In genomic region chr22:46815896-46816721, GRCh38 we compare ENCODE assay signal across 1 cellular context.
TF ChIP-seq lines count a peak whose summit lies in the region.

No MANE protein-coding gene starts in this region.

TF ChIP-seq in HepG2, 621 proteins besides CTCF, POLR2A, EP300 and RAD21 (continued from another document):
- no peak for TF ChIP-seq ZSCAN21 (CRISPR knock-in tag; IDR thresholded peaks at IDR 0.05; ENCODE audit: borderline replicate concordance)
- TF ChIP-seq ZNF687 (CRISPR knock-in tag; IDR thresholded peaks at IDR 0.05), result peak; percentile 82
- TF ChIP-seq BRCA1 (CRISPR knock-in tag; IDR thresholded peaks at IDR 0.05), result no peak
- TF ChIP-seq SKI (IDR thresholded peaks at IDR 0.05; ENCODE audit: partially characterized antibody), result no peak
- TF ChIP-seq, protein P1, sequence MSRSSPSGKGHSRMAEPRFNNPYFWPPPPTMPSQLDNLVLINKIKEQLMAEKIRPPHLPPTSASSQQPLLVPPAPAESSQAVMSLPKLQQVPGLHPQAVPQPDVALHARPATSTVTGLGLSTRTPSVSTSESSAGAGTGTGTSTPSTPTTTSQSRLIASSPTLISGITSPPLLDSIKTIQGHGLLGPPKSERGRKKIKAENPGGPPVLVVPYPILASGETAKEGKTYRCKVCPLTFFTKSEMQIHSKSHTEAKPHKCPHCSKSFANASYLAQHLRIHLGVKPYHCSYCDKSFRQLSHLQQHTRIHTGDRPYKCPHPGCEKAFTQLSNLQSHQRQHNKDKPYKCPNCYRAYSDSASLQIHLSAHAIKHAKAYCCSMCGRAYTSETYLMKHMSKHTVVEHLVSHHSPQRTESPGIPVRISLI (CRISPR knock-in tag; IDR thresholded peaks at IDR 0.05; ENCODE audit: borderline replicate concordance), result peak; percentile 60; the same call in 1 of the 2 replicates
- TF ChIP-seq, protein P2, sequence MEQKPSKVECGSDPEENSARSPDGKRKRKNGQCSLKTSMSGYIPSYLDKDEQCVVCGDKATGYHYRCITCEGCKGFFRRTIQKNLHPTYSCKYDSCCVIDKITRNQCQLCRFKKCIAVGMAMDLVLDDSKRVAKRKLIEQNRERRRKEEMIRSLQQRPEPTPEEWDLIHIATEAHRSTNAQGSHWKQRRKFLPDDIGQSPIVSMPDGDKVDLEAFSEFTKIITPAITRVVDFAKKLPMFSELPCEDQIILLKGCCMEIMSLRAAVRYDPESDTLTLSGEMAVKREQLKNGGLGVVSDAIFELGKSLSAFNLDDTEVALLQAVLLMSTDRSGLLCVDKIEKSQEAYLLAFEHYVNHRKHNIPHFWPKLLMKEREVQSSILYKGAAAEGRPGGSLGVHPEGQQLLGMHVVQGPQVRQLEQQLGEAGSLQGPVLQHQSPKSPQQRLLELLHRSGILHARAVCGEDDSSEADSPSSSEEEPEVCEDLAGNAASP (CRISPR knock-in tag; IDR thresholded peaks at IDR 0.05; ENCODE audit: borderline replicate concordance), result no peak
- TF ChIP-seq, protein P3, sequence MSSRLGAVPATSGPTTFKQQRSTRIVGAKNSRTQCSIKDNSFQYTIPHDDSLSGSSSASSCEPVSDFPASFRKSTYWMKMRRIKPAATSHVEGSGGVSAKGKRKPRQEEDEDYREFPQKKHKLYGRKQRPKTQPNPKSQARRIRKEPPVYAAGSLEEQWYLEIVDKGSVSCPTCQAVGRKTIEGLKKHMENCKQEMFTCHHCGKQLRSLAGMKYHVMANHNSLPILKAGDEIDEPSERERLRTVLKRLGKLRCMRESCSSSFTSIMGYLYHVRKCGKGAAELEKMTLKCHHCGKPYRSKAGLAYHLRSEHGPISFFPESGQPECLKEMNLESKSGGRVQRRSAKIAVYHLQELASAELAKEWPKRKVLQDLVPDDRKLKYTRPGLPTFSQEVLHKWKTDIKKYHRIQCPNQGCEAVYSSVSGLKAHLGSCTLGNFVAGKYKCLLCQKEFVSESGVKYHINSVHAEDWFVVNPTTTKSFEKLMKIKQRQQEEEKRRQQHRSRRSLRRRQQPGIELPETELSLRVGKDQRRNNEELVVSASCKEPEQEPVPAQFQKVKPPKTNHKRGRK (CRISPR knock-in tag; IDR thresholded peaks at IDR 0.05), result no peak
- no peak for TF ChIP-seq SALL1 (CRISPR knock-in tag; IDR thresholded peaks at IDR 0.05)
- TF ChIP-seq, protein P4, sequence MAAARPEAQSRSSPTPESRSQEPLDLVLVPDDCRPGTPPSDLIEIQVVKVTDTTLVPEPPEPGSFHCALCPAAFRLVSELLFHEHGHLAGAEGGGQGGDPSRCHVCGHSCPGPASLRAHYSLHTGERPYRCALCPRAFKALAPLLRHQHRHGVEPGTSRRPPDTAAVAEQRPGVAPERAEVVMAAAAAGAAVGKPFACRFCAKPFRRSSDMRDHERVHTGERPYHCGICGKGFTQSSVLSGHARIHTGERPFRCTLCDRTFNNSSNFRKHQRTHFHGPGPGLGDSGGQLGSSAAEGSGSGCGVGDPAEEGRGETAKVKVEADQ (CRISPR knock-in tag; IDR thresholded peaks at IDR 0.05; ENCODE audit: borderline replicate concordance), result no peak
- 0 out of 2 replicates have a peak, but pooled peaks have one; percentile 60 for TF ChIP-seq MZF1 (CRISPR knock-in tag; IDR thresholded peaks at IDR 0.05; ENCODE audit: borderline replicate concordance)
- TF ChIP-seq NCOA1 (CRISPR knock-in tag; IDR thresholded peaks at IDR 0.05), result no peak
- TF ChIP-seq ZFP36 (IDR thresholded peaks at IDR 0.05; ENCODE audit: borderline replicate concordance, low read depth, low read length, partially characterized antibody), result no peak
- TF ChIP-seq ARID4A (CRISPR knock-in tag; IDR thresholded peaks at IDR 0.05; ENCODE audit: borderline replicate concordance), result peak; percentile 34; the same call in 1 of the 2 replicates
- TF ChIP-seq STAG1 (CRISPR knock-in tag; IDR thresholded peaks at IDR 0.05), result peak; percentile 43
- TF ChIP-seq GZF1 (CRISPR knock-in tag; IDR thresholded peaks at IDR 0.05), result no peak
- no peak for TF ChIP-seq SMYD3 (CRISPR knock-in tag; IDR thresholded peaks at IDR 0.05)
- TF ChIP-seq REST (IDR thresholded peaks at IDR 0.05; ENCODE audit: borderline replicate concordance in 1 of 2, low read depth in 1 of 2, low read length in 2 of 2), result no peak
- no peak for TF ChIP-seq ZNF556 (CRISPR knock-in tag; IDR thresholded peaks at IDR 0.05; ENCODE audit: borderline replicate concordance)
- TF ChIP-seq ZXDC (CRISPR knock-in tag; IDR thresholded peaks at IDR 0.05), result no peak
